8 cellular contexts compared by ENCODE assay signal in genomic region chr6:20319520-20320357, GRCh38.
DNase-seq lines count a peak whose midpoint lies in the region; ATAC-seq, FAIRE-seq and TF ChIP-seq lines count a peak whose summit lies in the region.

No MANE protein-coding gene starts in this region.

- H3K4me1 ChIP-seq in small intestine (ENCODE audit: control insufficient read depth in 2 of 2, insufficient read depth in 1 of 2, low read depth in 1 of 2, low read length in 1 of 2) (no peaks in the 10 kb centered on the region), HAP-1 (peaks cover 3% of the 10 kb centered on the region; the same call in 1 of the 2 replicates)

- H3K27me3 ChIP-seq in small intestine (ENCODE audit: control insufficient read depth in 2 of 2, insufficient read depth in 2 of 2, low read length in 2 of 2) (no peaks in the 10 kb centered on the region), HAP-1 (ENCODE audit: low read depth) (no peaks in the 10 kb centered on the region; the same call in 1 of the 2 replicates)

- no peak for FAIRE-seq in small intestine (lab: Jason Lieb, UNC)

- H3K36me3 ChIP-seq in small intestine (ENCODE audit: control insufficient read depth in 2 of 2, insufficient read depth in 2 of 2, low read length in 2 of 2) (no peaks in the 10 kb centered on the region), HAP-1 (replicated peaks) (no peaks in the 10 kb centered on the region)

- no peaks in the 10 kb centered on the region for H3K36me3 Mint-ChIP-seq in activated naive CD4-positive, alpha-beta T cell treated with anti-CD3 and anti-CD28 coated beads for 36 hours (ENCODE audit: low read depth)

- peak overlapping the region; percentile 61 to 77 for H3K27ac ChIP-seq in small intestine (ENCODE audit: low read depth in 1 of 2, low read length in 1 of 2)

- ATAC-seq in GM18508 (IDR thresholded peaks at IDR 0.05; ENCODE audit: insufficient read depth, unreplicated experiment) (peak; percentile 99), HG02840 (IDR thresholded peaks at IDR 0.05; ENCODE audit: low FRiP score, unreplicated experiment) (peak; percentile 98)

- H3K27me3 Mint-ChIP-seq in activated naive CD4-positive, alpha-beta T cell treated with anti-CD3 and anti-CD28 coated beads for 36 hours (ENCODE audit: low read depth), result no peaks in the 10 kb centered on the region

- CTCF ChIA-PET in activated naive CD4-positive, alpha-beta T cell treated with anti-CD3 and anti-CD28 coated beads for 36 hours (lab: Charles Lee), result interaction anchor here (0.6 to 1.8 kb wide), 10 partner anchors 8 to 229 kb away, joined by 3 to 5 read pairs (median 3); no protein-coding TSS in a partner anchor

- peak overlapping the region; percentile 96 for H3K27ac Mint-ChIP-seq in activated naive CD4-positive, alpha-beta T cell treated with anti-CD3 and anti-CD28 coated beads for 36 hours

- H3K4me1 Mint-ChIP-seq in activated naive CD4-positive, alpha-beta T cell treated with anti-CD3 and anti-CD28 coated beads for 36 hours (ENCODE audit: low read depth), result peaks cover 14% of the 10 kb centered on the region

- H3K9me3 ChIP-seq in small intestine (ENCODE audit: control insufficient read depth, low read depth) (no peaks in the 10 kb centered on the region), HAP-1 (no peaks in the 10 kb centered on the region)

- 0 out of 2 replicates have a peak, but pooled peaks have one; percentile 35 for TF ChIP-seq POLR2A in Raji (IDR thresholded peaks at IDR 0.05; ENCODE audit: insufficient read depth, low read depth, low read length)

- H3K4me3 Mint-ChIP-seq in activated naive CD4-positive, alpha-beta T cell treated with anti-CD3 and anti-CD28 coated beads for 36 hours, result peak overlapping the region; percentile 81

- peak overlapping the region in 1 of 2 donors; percentile 5 for H3K4me3 ChIP-seq in small intestine (ENCODE audit: low read depth in 1 of 2, low read length in 2 of 2)
- H3K4me3 ChIP-seq in HAP-1, result no peak overlapping the region

- H3K9me3 Mint-ChIP-seq in activated naive CD4-positive, alpha-beta T cell treated with anti-CD3 and anti-CD28 coated beads for 36 hours, result peaks cover 3% of the 10 kb centered on the region

- WGBS in small intestine, 3 donors, result 72 to 82% (median 81%) methylated on average over 23 of the region's 23 CpGs

- peak; percentile 83 for DNase-seq in activated naive CD4-positive, alpha-beta T cell treated with anti-CD3 and anti-CD28 coated beads for 36 hours
- DNase-seq in small intestine (peak; percentile 53), NCI-H1417 treated with DMSO at 0.1 percent for 48 hours (lab: John Stamatoyannopoulos, UW) (no peak), HAP-1 (ENCODE audit: low spot score in 2 of 2) (no peak), NCI-H187 (lab: John Stamatoyannopoulos, UW) (no peak)

- intact Hi-C loops in activated naive CD4-positive, alpha-beta T cell treated with anti-CD3 and anti-CD28 coated beads for 36 hours (cut with micrococcal nuclease), result loop anchor here (1.0 kb wide), 3 partner anchors 28 to 82 kb away; partner anchors contain the start of gene E2F3

- in situ Hi-C loops in HAP-1 (cut with MboI; ENCODE audit: low sequenced_read_pairs), result no loop called here

Comparison
In these comparisons a context has a peak if more than half of its experiments do, and no peak if none do; other contexts are left out.
1. DNase-seq: peak in activated naive CD4-positive, alpha-beta T cell treated with anti-CD3 and anti-CD28 coated beads for 36 hours (single experiment) and small intestine (single experiment); none in NCI-H1417 treated with DMSO at 0.1 percent for 48 hours (single experiment), HAP-1 (0 of 2) and NCI-H187 (0 of 2).